2 cellular contexts compared by ENCODE assay signal in the genomic region with DNA sequence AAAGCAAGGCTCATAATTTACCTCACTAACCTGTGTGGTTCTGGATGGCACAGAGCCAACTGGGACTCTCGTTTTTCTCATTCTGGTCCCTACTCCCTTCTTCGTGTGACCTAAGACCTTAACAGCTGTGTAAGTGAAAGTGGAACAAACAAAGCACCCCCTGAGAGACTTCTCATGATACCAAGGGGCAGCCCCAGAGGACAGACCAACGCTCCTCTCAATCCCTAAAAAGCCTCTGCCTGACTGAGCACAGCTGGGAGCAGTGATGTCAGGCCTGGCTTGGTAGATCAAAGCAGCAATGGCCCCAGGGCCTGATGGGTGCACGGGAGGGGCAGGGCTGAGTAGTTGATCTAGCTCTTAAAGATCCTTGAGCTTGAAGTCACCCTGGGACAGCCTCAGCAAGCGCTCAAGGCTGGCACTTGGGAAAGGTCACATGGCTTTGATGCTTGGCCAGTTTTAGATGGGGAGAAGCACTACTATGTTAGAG.
A peak's percentile ranks its signal among the peaks of the same experiment; 100 is the strongest.
TF ChIP-seq lines count a peak whose summit lies in the region.

No MANE protein-coding gene starts in this region.

TF ChIP-seq in HepG2, 621 proteins besides CTCF, POLR2A, EP300 and RAD21:
- TF ChIP-seq STAG1 (CRISPR knock-in tag; IDR thresholded peaks at IDR 0.05) (no peak), ZNF644 (CRISPR knock-in tag; IDR thresholded peaks at IDR 0.05; ENCODE audit: low read depth) (peak; percentile 40; the same call in 1 of the 2 replicates)

TF ChIP-seq in SK-N-SH, 30 proteins besides CTCF, POLR2A, EP300 and RAD21:
- TF ChIP-seq RCOR1 (IDR thresholded peaks at IDR 0.05; ENCODE audit: low read length) (no peak), EZH2phosphoT487 (IDR thresholded peaks at IDR 0.05; ENCODE audit: borderline replicate concordance, low read depth) (no peak), NFIC (IDR thresholded peaks at IDR 0.05; ENCODE audit: borderline replicate concordance) (0 out of 2 replicates have a peak, but pooled peaks have one; percentile 18)
TF ChIP-seq in SK-N-SH: peak in this region for 1.
